In genomic region chr5:95689680-95690079, GRCh38 we compare ENCODE assay signal across 3 cellular contexts.
TF ChIP-seq lines count a peak whose summit lies in the region.

No MANE protein-coding gene starts in this region.

TF ChIP-seq in HEK293, 187 proteins besides CTCF, POLR2A, EP300 and RAD21:
- no peak for TF ChIP-seq ZNF211 (tag by site-specific recombination; IDR thresholded peaks at IDR 0.05; ENCODE audit: low read depth)
- TF ChIP-seq ZNF423 (tag by site-specific recombination; IDR thresholded peaks at IDR 0.05) = no peak
- no peak for TF ChIP-seq YY1 (tag by site-specific recombination; IDR thresholded peaks at IDR 0.05)
- TF ChIP-seq PBX3 (CRISPR knock-in tag; IDR thresholded peaks at IDR 0.05) = no peak
- no peak for TF ChIP-seq PRDM4 (tag by site-specific recombination; IDR thresholded peaks at IDR 0.05)
- no peak for TF ChIP-seq FEZF1 (tag by site-specific recombination; IDR thresholded peaks at IDR 0.05)
- peak; percentile 86 for TF ChIP-seq ZNF146 (tag by site-specific recombination; IDR thresholded peaks at IDR 0.05)
- TF ChIP-seq ZNF112 (tag by site-specific recombination; IDR thresholded peaks at IDR 0.05) = no peak
- no peak for TF ChIP-seq ZNF544 (tag by site-specific recombination; IDR thresholded peaks at IDR 0.05)
- TF ChIP-seq ZNF580 (tag by site-specific recombination; IDR thresholded peaks at IDR 0.05) = peak; percentile 31; the same call in 1 of the 2 replicates
- TF ChIP-seq ZNF350 (tag by site-specific recombination; IDR thresholded peaks at IDR 0.05) = 0 out of 2 replicates have a peak, but pooled peaks have one; percentile 5
- TF ChIP-seq ZFHX2 (tag by site-specific recombination; conservative IDR thresholded peaks at IDR 0.05) = no peak
- TF ChIP-seq ZXDB (tag by site-specific recombination; IDR thresholded peaks at IDR 0.05) = no peak
- no peak for TF ChIP-seq ZNF792 (tag by site-specific recombination; IDR thresholded peaks at IDR 0.05)
- TF ChIP-seq ZSCAN30 (tag by site-specific recombination; IDR thresholded peaks at IDR 0.05) = no peak
- TF ChIP-seq ZFP3 (tag by site-specific recombination; IDR thresholded peaks at IDR 0.05; ENCODE audit: low read depth) = no peak
- TF ChIP-seq ZNF184 (tag by site-specific recombination; IDR thresholded peaks at IDR 0.05) = no peak

TF ChIP-seq in K562, 482 proteins besides CTCF, POLR2A, EP300 and RAD21:
- TF ChIP-seq KDM1A (IDR thresholded peaks at IDR 0.05) (0 out of 4 replicates have a peak, but pooled peaks of 1 of the 2 experiments have one; percentile 15), BCOR (IDR thresholded peaks at IDR 0.05) (peak; percentile 81), ADNP (tag; IDR thresholded peaks at IDR 0.05) (peak; percentile 63; the same call in 1 of the 2 replicates), ZNF639 (CRISPR knock-in tag; conservative IDR thresholded peaks at IDR 0.05 in 1 of 2, IDR thresholded peaks at IDR 0.05 in 1 of 2) (no peak), BDP1 (IDR thresholded peaks at IDR 0.05; ENCODE audit: insufficient read depth, insufficient read length) (no peak), RBM25 (IDR thresholded peaks at IDR 0.05; ENCODE audit: low read depth, low read length, severe bottlenecking) (peak; percentile 24), FOXA3 (CRISPR knock-in tag; conservative IDR thresholded peaks at IDR 0.05 in 1 of 2, IDR thresholded peaks at IDR 0.05 in 1 of 2) (no peak), ZNF146 (CRISPR knock-in tag; IDR thresholded peaks at IDR 0.05; ENCODE audit: unreplicated experiment) (peak; percentile 97)

TF ChIP-seq in H1, 55 proteins besides CTCF, POLR2A, EP300 and RAD21:
- TF ChIP-seq TAF7 (optimal IDR thresholded peaks at IDR 0.05; ENCODE audit: borderline replicate concordance, low read depth, low read length) = no peak
- 0 out of 2 replicates have a peak, but pooled peaks have one; percentile 29 for TF ChIP-seq KDM1A (IDR thresholded peaks at IDR 0.05; ENCODE audit: borderline replicate concordance, low read length)
